1 cellular context compared by ENCODE assay signal in the genomic region with DNA sequence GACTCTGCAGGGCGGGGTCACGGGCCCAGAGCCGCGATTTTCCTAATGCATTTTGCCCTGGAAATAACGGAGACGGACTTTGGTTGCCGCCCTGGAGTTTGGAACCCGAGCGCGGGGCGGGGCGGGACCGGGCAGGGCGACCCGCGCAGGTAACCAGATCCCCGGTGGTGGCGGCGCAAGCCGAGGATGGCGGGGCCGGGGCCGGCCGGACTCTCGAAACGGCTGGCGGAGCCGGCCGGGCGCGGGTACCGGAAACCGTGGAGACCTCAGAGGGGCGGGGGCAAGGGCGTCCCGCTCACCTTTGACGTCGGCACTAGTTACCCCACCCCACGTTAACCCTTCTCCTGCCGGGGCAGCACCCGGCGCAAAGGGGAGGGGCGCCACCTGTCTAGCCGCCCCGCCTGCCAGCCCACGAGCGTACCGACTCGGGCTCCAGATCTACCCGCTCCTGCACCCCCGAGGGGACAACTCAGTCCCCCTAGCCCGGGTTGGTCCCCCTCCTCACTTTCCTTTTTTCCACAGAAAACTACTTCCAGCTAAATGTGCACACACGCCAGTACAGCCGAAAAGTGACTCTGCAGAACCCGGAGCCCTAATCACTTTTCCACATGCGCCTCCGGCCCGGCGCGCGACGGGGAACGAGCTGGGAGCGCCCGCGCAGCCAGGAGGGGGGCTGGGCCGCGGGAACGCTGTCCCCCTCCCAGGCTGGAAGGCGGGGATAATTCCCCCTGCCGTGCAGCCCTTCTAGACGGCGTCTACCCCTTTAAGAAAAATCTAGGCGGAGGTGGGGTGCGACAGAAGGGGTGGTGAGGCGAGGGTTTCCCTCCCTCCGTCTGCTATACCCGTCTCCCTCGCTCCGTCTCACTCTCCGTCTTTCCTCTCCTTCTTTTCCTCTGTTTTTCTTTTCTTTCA.
TF ChIP-seq lines count a peak whose summit lies in the region.

No MANE protein-coding gene starts in this region.

TF ChIP-seq in IMR-90, 13 proteins besides CTCF, POLR2A, EP300 and RAD21 (continued from another document):
- no peak for TF ChIP-seq MXI1 (IDR thresholded peaks at IDR 0.05; ENCODE audit: borderline replicate concordance, low read depth, low read length)
- TF ChIP-seq CEBPB (IDR thresholded peaks at IDR 0.05; ENCODE audit: low read depth, low read length), result no peak
- TF ChIP-seq RCOR1 (IDR thresholded peaks at IDR 0.05; ENCODE audit: insufficient replicate concordance, low read length), result no peak
- TF ChIP-seq ELK1 (IDR thresholded peaks at IDR 0.05; ENCODE audit: borderline replicate concordance, low read depth, low read length), result no peak
- TF ChIP-seq MAZ (IDR thresholded peaks at IDR 0.05; ENCODE audit: borderline replicate concordance, low read depth, low read length), result no peak
- TF ChIP-seq RFX5 (IDR thresholded peaks at IDR 0.05; ENCODE audit: low read depth, low read length), result no peak
- no peak for TF ChIP-seq USF2 (IDR thresholded peaks at IDR 0.05; ENCODE audit: low read depth, low read length)
- no peak for TF ChIP-seq CHD1 (IDR thresholded peaks at IDR 0.05; ENCODE audit: low read depth, low read length)
- TF ChIP-seq MAFK (IDR thresholded peaks at IDR 0.05; ENCODE audit: low read depth, low read length), result no peak
